27 cellular contexts compared by ENCODE assay signal in genomic region chr11:74678591-74679512, GRCh38. TPM values are rescaled to one million over a fixed set of nuclear protein-coding genes. Genes with fewer than 3 reads are reported as not detected.
DNase-seq lines count a peak whose midpoint lies in the region; ATAC-seq, FAIRE-seq and TF ChIP-seq lines count a peak whose summit lies in the region.
"Had no signal": no experiment of that assay in that cellular context is flagged by ENCODE, and none has a peak within 500 bp of the region (broad histone marks: within the 10 kb centered on the region; RNA-seq: fewer than 3 reads in every experiment).

No MANE protein-coding gene starts in this region.

- no peak for TF ChIP-seq CTCF in testis (IDR thresholded peaks at IDR 0.05)

- ATAC-seq in activated T-cell treated with anti-CD3 and anti-CD28 coated beads, Interleukin-2, amount 50 U/mL, for 72 hours (replicated peaks in 1 of 2): no peak
- peak; percentile 29 to 49 for ATAC-seq in right cardiac atrium
- ATAC-seq: body of pancreas; effector memory CD8-positive, alpha-beta T cell; T-cell had no signal

- intact Hi-C loops in right cardiac atrium (cut with DNase I): no loop called here
- intact Hi-C loops in testis (cut with DNase I; ENCODE audit: low total_unique reads): no loop called here

- H3K4me1 ChIP-seq in right cardiac atrium (ENCODE audit: control insufficient read depth, insufficient read depth, low read length) (no peaks in the 10 kb centered on the region), testis (peaks cover 3% of the 10 kb centered on the region)
- H3K4me1 ChIP-seq in CD8-positive, alpha-beta memory T cell (ENCODE audit: insufficient read depth, low read length): no peaks in the 10 kb centered on the region

- no peaks in the 10 kb centered on the region for H3K36me3 Mint-ChIP-seq in activated T-cell treated with anti-CD3 and anti-CD28 coated beads, Interleukin-2, amount 50 U/mL, for 24 hours (ENCODE audit: low read depth)
- no peaks in the 10 kb centered on the region for H3K36me3 Mint-ChIP-seq in activated T-cell treated with anti-CD3 and anti-CD28 coated beads, Interleukin-2, amount 50 U/mL, for 72 hours (ENCODE audit: insufficient read depth in 2 of 2)
- H3K36me3 Mint-ChIP-seq in CD8-positive, alpha-beta memory T cell: no peaks in the 10 kb centered on the region

- H3K27me3 ChIP-seq in right cardiac atrium (ENCODE audit: control insufficient read depth, insufficient read depth): no peaks in the 10 kb centered on the region
- no peaks in the 10 kb centered on the region for H3K27me3 ChIP-seq in testis
- no peaks in the 10 kb centered on the region for H3K27me3 ChIP-seq in CD8-positive, alpha-beta memory T cell (ENCODE audit: insufficient read depth, low read length, poor library complexity, severe bottlenecking)
- H3K27me3 ChIP-seq: body of pancreas, MG63, SJCRH30, tibial artery had no signal

- no peaks in the 10 kb centered on the region for H3K9me3 ChIP-seq in right cardiac atrium (ENCODE audit: control insufficient read depth, low read length)
- no peaks in the 10 kb centered on the region for H3K9me3 ChIP-seq in testis
- no peaks in the 10 kb centered on the region for H3K9me3 ChIP-seq in CD8-positive, alpha-beta memory T cell (ENCODE audit: low read length)
- H3K9me3 ChIP-seq: body of pancreas, esophagus muscularis mucosa, MG63, prostate gland, SJCRH30, tibial artery had no signal

- no peak overlapping the region for H3K27ac Mint-ChIP-seq in activated T-cell treated with anti-CD3 and anti-CD28 coated beads, Interleukin-2, amount 50 U/mL, for 24 hours
- no peak overlapping the region for H3K27ac Mint-ChIP-seq in activated T-cell treated with anti-CD3 and anti-CD28 coated beads, Interleukin-2, amount 50 U/mL, for 72 hours
- H3K27ac Mint-ChIP-seq in CD8-positive, alpha-beta memory T cell: no peak overlapping the region
- H3K27ac Mint-ChIP-seq: B cell; effector memory CD8-positive, alpha-beta T cell; T-cell had no signal

- POLR2A ChIA-PET in CD8-positive, alpha-beta memory T cell (lab: Charles Lee): no interaction called here

- no peak for TF ChIP-seq POLR2A in testis (IDR thresholded peaks at IDR 0.05)

- CTCF ChIA-PET in CD8-positive, alpha-beta memory T cell (lab: Charles Lee): no interaction called here

- WGBS in right cardiac atrium: 67% methylated on average over 13 of the region's 13 CpGs
- 79 to 82% methylated on average over 13 of the region's 13 CpGs for WGBS in testis, 2 donors

- H3K9me3 Mint-ChIP-seq in activated T-cell treated with anti-CD3 and anti-CD28 coated beads, Interleukin-2, amount 50 U/mL, for 24 hours: no peaks in the 10 kb centered on the region
- no peaks in the 10 kb centered on the region for H3K9me3 Mint-ChIP-seq in activated T-cell treated with anti-CD3 and anti-CD28 coated beads, Interleukin-2, amount 50 U/mL, for 72 hours
- no peaks in the 10 kb centered on the region for H3K9me3 Mint-ChIP-seq in CD8-positive, alpha-beta memory T cell
- H3K9me3 Mint-ChIP-seq: effector memory CD8-positive, alpha-beta T cell; neural crest cell; T-cell had no signal

- H3K27me3 Mint-ChIP-seq in activated T-cell treated with anti-CD3 and anti-CD28 coated beads, Interleukin-2, amount 50 U/mL, for 24 hours: peaks cover 20% of the 10 kb centered on the region
- H3K27me3 Mint-ChIP-seq in activated T-cell treated with anti-CD3 and anti-CD28 coated beads, Interleukin-2, amount 50 U/mL, for 72 hours (ENCODE audit: low read depth): peaks cover 22% of the 10 kb centered on the region
- peaks cover 14 to 20% of the 10 kb centered on the region in 2 donors for H3K27me3 Mint-ChIP-seq in CD8-positive, alpha-beta memory T cell

- H3K4me1 Mint-ChIP-seq in activated T-cell treated with anti-CD3 and anti-CD28 coated beads, Interleukin-2, amount 50 U/mL, for 24 hours (ENCODE audit: low read depth): peaks cover 1% of the 10 kb centered on the region
- H3K4me1 Mint-ChIP-seq in activated T-cell treated with anti-CD3 and anti-CD28 coated beads, Interleukin-2, amount 50 U/mL, for 72 hours (ENCODE audit: low read depth): peaks cover 2% of the 10 kb centered on the region
- no peaks in the 10 kb centered on the region for H3K4me1 Mint-ChIP-seq in CD8-positive, alpha-beta memory T cell
- H3K4me1 Mint-ChIP-seq: neural crest cell, T-cell had no signal

- no peak overlapping the region for H3K4me3 ChIP-seq in right cardiac atrium (ENCODE audit: low read length)
- no peak overlapping the region for H3K4me3 ChIP-seq in testis
- no peak overlapping the region for H3K4me3 ChIP-seq in CD8-positive, alpha-beta memory T cell (ENCODE audit: low read length)
- H3K4me3 ChIP-seq: body of pancreas, esophagus muscularis mucosa, MG63, prostate gland, SJCRH30, tibial artery had no signal

- H3K4me3 Mint-ChIP-seq in activated T-cell treated with anti-CD3 and anti-CD28 coated beads, Interleukin-2, amount 50 U/mL, for 24 hours: no peak overlapping the region
- H3K4me3 Mint-ChIP-seq in activated T-cell treated with anti-CD3 and anti-CD28 coated beads, Interleukin-2, amount 50 U/mL, for 72 hours: no peak overlapping the region
- H3K4me3 Mint-ChIP-seq in CD8-positive, alpha-beta memory T cell: no peak overlapping the region
- H3K4me3 Mint-ChIP-seq: B cell; effector memory CD8-positive, alpha-beta T cell; neural crest cell; T-cell had no signal

- peak; percentile 0 for DNase-seq in activated T-cell treated with anti-CD3 and anti-CD28 coated beads, Interleukin-2, amount 50 U/mL, for 24 hours
- no peak for DNase-seq in activated T-cell treated with anti-CD3 and anti-CD28 coated beads, Interleukin-2, amount 50 U/mL, for 72 hours
- DNase-seq in ecto neural progenitor cell (ENCODE audit: low spot score) (peak; percentile 34), right cardiac atrium (peak in 2 of 3 donors; percentile 69 to 79), testis (peak; percentile 6), GM19239 (ENCODE audit: insufficient read length, low spot score) (no peak)
- no peak for DNase-seq in stimulated activated CD8-positive, alpha-beta memory T cell treated with anti-CD3 and anti-CD28 coated beads, Interleukin-4, amount 100 ng/mL, for 48 hours
- DNase-seq in CD8-positive, alpha-beta memory T cell: no peak
- DNase-seq: activated CD4-positive, alpha-beta T cell treated with anti-CD3 and anti-CD28 coated beads for 48 hours; DMS79; effector memory CD8-positive, alpha-beta T cell; MG63; NCI-H1436 treated with DMSO at 0.1 percent for 48 hours; NCI-H524; NK-92 treated with Interleukin-12 subunit alpha and Interleukin-12 subunit beta, amount 100 ng/mL, for 24 hours; SJCRH30; small intestine; stimulated activated naive CD4-positive, alpha-beta T cell had no signal

- H3K27ac ChIP-seq in right cardiac atrium (ENCODE audit: low read length) (no peak overlapping the region), testis (no peak overlapping the region)
- no peak overlapping the region for H3K27ac ChIP-seq in CD8-positive, alpha-beta memory T cell (ENCODE audit: low read depth, low read length)
- H3K27ac ChIP-seq: body of pancreas, prostate gland, tibial artery had no signal

- FAIRE-seq in GM19239 (lab: Jason Lieb, UNC): no peak
- FAIRE-seq: H1, small intestine had no signal

- no peaks in the 10 kb centered on the region for H3K36me3 ChIP-seq in testis (ENCODE audit: low read depth, missing control alignments)
- no peaks in the 10 kb centered on the region for H3K36me3 ChIP-seq in CD8-positive, alpha-beta memory T cell (ENCODE audit: insufficient read depth, low read length)
- H3K36me3 ChIP-seq: esophagus muscularis mucosa, MG63, prostate gland, SJCRH30, tibial artery had no signal

RNA-seq across cellular contexts. Expression of gene CHRDL2, which starts 52.4 kb away (rescaled TPM):
- not detected for total RNA-seq in activated T-cell treated with anti-CD3 and anti-CD28 coated beads, Interleukin-2, amount 50 U/mL, for 72 hours
- total RNA-seq in right cardiac atrium (10 to 100 TPM in 1 of 4 donors, 1 to 10 TPM in 3; 2.7 to 11.8 (median 3.2) TPM), testis (1 to 10 TPM; 3.5 to 5.3 TPM)
- polyA plus RNA-seq in right cardiac atrium (0.97 TPM), testis (ENCODE audit: insufficient read depth, low read depth, low replicate concordance) (12.0 TPM)
- total RNA-seq in CD8-positive, alpha-beta memory T cell: not detected
- polyA plus RNA-seq in CD8-positive, alpha-beta memory T cell: not detected
- total RNA-seq: A172, B cell, body of pancreas, SJCRH30 had no signal

Comparison
In these comparisons a context has a peak if more than half of its experiments do, and no peak if none do; other contexts are left out.
1. DNase-seq: peak in activated T-cell treated with anti-CD3 and anti-CD28 coated beads, Interleukin-2, amount 50 U/mL, for 24 hours (single experiment), ecto neural progenitor cell (single experiment), right cardiac atrium (2 of 3) and testis (single experiment); none in activated T-cell treated with anti-CD3 and anti-CD28 coated beads, Interleukin-2, amount 50 U/mL, for 72 hours (0 of 2), stimulated activated CD8-positive, alpha-beta memory T cell treated with anti-CD3 and anti-CD28 coated beads, Interleukin-4, amount 100 ng/mL, for 48 hours (single experiment), GM19239 (single experiment) and CD8-positive, alpha-beta memory T cell (0 of 5).
2. ATAC-seq: peak in right cardiac atrium (2 of 2); none in activated T-cell treated with anti-CD3 and anti-CD28 coated beads, Interleukin-2, amount 50 U/mL, for 72 hours (0 of 2).